Comparison of ENCODE assay signal across 24 cellular contexts in the genomic region with DNA sequence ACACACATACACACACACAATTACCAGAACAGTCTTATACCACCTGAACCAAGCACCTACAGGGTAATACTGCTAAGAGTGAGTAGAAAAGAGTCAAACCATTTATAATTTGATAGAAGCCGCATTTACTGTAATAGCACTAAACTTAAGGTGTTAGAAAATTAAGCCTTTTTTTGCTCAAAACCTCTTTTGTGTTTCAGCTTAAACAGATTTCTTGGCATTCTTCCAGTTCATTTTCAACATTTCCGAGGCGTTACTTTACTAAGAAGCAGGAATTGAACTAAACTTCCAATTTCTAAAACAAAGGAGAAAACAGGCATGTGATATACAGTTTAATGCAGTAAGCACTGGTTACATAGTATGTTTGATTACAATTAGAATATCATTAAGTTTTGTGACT.
"Had no signal": no experiment of that assay in that cellular context is flagged by ENCODE, and none has a peak within 500 bp of the region (broad histone marks: within the 10 kb centered on the region; RNA-seq: fewer than 3 reads in every experiment).

No MANE protein-coding gene starts in this region.

- H3K9me3 ChIP-seq: colonic mucosa, esophagus muscularis mucosa, gastrocnemius medialis, lower lobe of right lung, prostate gland, sigmoid colon, testis, tibial artery had no signal

- DNase-seq: colonic mucosa; effector CD8-positive, alpha-beta T cell; endodermal cell; gastrocnemius medialis; head of caudate nucleus; left ventricle myocardium superior; lower lobe of right lung; naive thymus-derived CD8-positive, alpha-beta T cell; nephron progenitor cell; nucleus accumbens; right cardiac atrium; sigmoid colon; stimulated activated CD4-positive, alpha-beta T cell treated with anti-CD3 and anti-CD28 coated beads, Interleukin-2, amount 100 ng/mL, for 24 hours; stimulated activated CD4-positive, alpha-beta T cell treated with anti-CD3 and anti-CD28 coated beads, Interleukin-4, amount 100 ng/mL, for 24 hours; stimulated activated naive CD4-positive, alpha-beta T cell treated with Interleukin-2 at 50 U/mL for 16 hours; stomach; testis; tibial artery had no signal

- H3K9me3 Mint-ChIP-seq: nephron progenitor cell had no signal

- H3K4me3 ChIP-seq: colonic mucosa, esophagus muscularis mucosa, gastrocnemius medialis, lower lobe of right lung, prostate gland, sigmoid colon, stomach, testis, tibial artery had no signal

- H3K4me1 Mint-ChIP-seq: endodermal cell; naive thymus-derived CD8-positive, alpha-beta T cell; stimulated activated effector memory CD8-positive, alpha-beta T cell treated with anti-CD3 and anti-CD28 coated beads, Interleukin-12 subunit alpha, Interleukin-12 subunit beta, amount 100 ng/mL, for 72 hours had no signal

- H3K27me3 Mint-ChIP-seq: dendritic cell treated with granulocyte-macrophage colony-stimulating factor and Interleukin-4, amounts not matched to agents 40 ng/mL and 50 ng/mL, for 4 days; naive thymus-derived CD8-positive, alpha-beta T cell; type B pancreatic cell had no signal

- H3K4me1 ChIP-seq: colonic mucosa, esophagus muscularis mucosa, gastrocnemius medialis, lower lobe of right lung, prostate gland, sigmoid colon, stomach, testis, tibial artery had no signal

- H3K36me3 ChIP-seq: colonic mucosa, esophagus muscularis mucosa, gastrocnemius medialis, lower lobe of right lung, prostate gland, sigmoid colon, stomach, tibial artery had no signal

- H3K4me3 Mint-ChIP-seq: dendritic cell treated with granulocyte-macrophage colony-stimulating factor and Interleukin-4, amounts not matched to agents 40 ng/mL and 50 ng/mL, for 4 days; endodermal cell; naive thymus-derived CD8-positive, alpha-beta T cell; nephron progenitor cell; stimulated activated effector memory CD8-positive, alpha-beta T cell treated with anti-CD3 and anti-CD28 coated beads, Interleukin-12 subunit alpha, Interleukin-12 subunit beta, amount 100 ng/mL, for 72 hours; type B pancreatic cell had no signal

- H3K27me3 ChIP-seq: colonic mucosa, esophagus muscularis mucosa, gastrocnemius medialis, sigmoid colon, stomach, testis, tibial artery had no signal

- ATAC-seq: gastrocnemius medialis; left ventricle myocardium superior; lower lobe of right lung; naive thymus-derived CD8-positive, alpha-beta T cell; right cardiac atrium; stimulated activated effector memory CD8-positive, alpha-beta T cell treated with anti-CD3 and anti-CD28 coated beads, Interleukin-12 subunit alpha, Interleukin-12 subunit beta, amount 100 ng/mL, for 72 hours had no signal

- H3K36me3 Mint-ChIP-seq: naive thymus-derived CD8-positive, alpha-beta T cell; stimulated activated effector memory CD8-positive, alpha-beta T cell treated with anti-CD3 and anti-CD28 coated beads, Interleukin-12 subunit alpha, Interleukin-12 subunit beta, amount 100 ng/mL, for 72 hours; type B pancreatic cell had no signal

- H3K27ac Mint-ChIP-seq: dendritic cell treated with granulocyte-macrophage colony-stimulating factor and Interleukin-4, amounts not matched to agents 40 ng/mL and 50 ng/mL, for 4 days; endodermal cell; naive thymus-derived CD8-positive, alpha-beta T cell; nephron progenitor cell; stimulated activated effector memory CD8-positive, alpha-beta T cell treated with anti-CD3 and anti-CD28 coated beads, Interleukin-12 subunit alpha, Interleukin-12 subunit beta, amount 100 ng/mL, for 72 hours; type B pancreatic cell had no signal

- H3K27ac ChIP-seq: colonic mucosa, epithelial cell of prostate, esophagus muscularis mucosa, gastrocnemius medialis, lower lobe of right lung, prostate gland, sigmoid colon, stomach, testis, tibial artery had no signal
